Comparison of ENCODE assay signal across 25 cellular contexts in the genomic region with DNA sequence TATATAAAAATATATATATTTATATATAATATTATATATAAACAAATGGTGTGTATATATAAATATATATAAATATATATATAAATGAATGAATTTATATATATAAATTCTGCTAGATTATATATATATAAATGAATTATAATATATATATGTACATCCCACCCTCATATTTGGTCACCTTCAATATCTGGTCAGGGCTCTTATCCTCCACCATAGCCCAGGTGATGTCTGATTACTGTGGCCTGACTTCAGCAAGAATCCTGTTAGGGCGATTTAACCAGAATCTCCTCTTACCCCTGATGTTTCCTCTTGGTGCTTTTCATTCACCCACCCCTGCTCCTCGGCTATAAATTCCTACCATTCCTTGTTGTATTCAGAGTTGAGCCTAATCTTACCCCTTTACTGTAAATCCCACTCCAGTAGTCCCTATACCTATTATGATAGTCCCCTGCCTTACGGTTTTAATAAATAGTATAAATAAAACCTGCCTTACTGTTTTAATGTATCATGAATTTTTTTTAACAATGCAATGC.
"Had no signal": no experiment of that assay in that cellular context is flagged by ENCODE, and none has a peak within 500 bp of the region (broad histone marks: within the 10 kb centered on the region; RNA-seq: fewer than 3 reads in every experiment).

No MANE protein-coding gene starts in this region.

- ATAC-seq: activated T-cell treated with anti-CD3 and anti-CD28 coated beads, Interleukin-2, amount 50 U/mL, for 4 hours; left ventricle myocardium superior; stimulated activated naive B cell treated with anti-CD40 and anti-IgM and Interleukin-4, amounts not matched to agents 10 μg/mL and 1 μg/mL and 100 μg/mL, for 72 hours; T-cell had no signal

- H3K4me3 ChIP-seq: adrenal gland, cardiac muscle cell, colonic mucosa, esophagus squamous epithelium, sigmoid colon, stomach, thyroid gland, upper lobe of left lung had no signal

- DNase-seq: activated CD4-positive, alpha-beta memory T cell treated with anti-CD3 and anti-CD28 coated beads for 36 hours; activated CD4-positive, alpha-beta T cell treated with anti-CD3 and anti-CD28 coated beads for 48 hours; activated naive CD4-positive, alpha-beta T cell; activated naive CD8-positive, alpha-beta T cell treated with anti-CD3 and anti-CD28 coated beads for 36 hours; activated T-cell treated with anti-CD3 and anti-CD28 coated beads, Interleukin-2, amount 50 U/mL, for 4 hours; adrenal gland; aorta; cerebellar nuclear complex; colonic mucosa; effector CD8-positive, alpha-beta T cell; esophagus squamous epithelium; foreskin melanocyte; islet precursor cell; left ventricle myocardium superior; sigmoid colon; small intestine; stimulated activated CD4-positive, alpha-beta T cell treated with anti-CD3 and anti-CD28 coated beads, Interleukin-4, amount 100 ng/mL, for 24 hours; stimulated activated naive B cell treated with anti-CD40 and anti-IgM and Interleukin-4, amounts not matched to agents 10 μg/mL and 1 μg/mL and 100 μg/mL, for 72 hours; stomach; T-cell; thyroid gland; upper lobe of left lung had no signal

- H3K27me3 ChIP-seq: adrenal gland, cardiac muscle cell, colonic mucosa, esophagus squamous epithelium, neutrophil, sigmoid colon, stomach, thyroid gland, upper lobe of left lung had no signal

- H3K4me1 ChIP-seq: adrenal gland, colonic mucosa, esophagus squamous epithelium, sigmoid colon, stomach, thyroid gland, upper lobe of left lung had no signal

- H3K9me3 ChIP-seq: adrenal gland, colonic mucosa, esophagus squamous epithelium, neutrophil, sigmoid colon, stomach, thyroid gland, upper lobe of left lung had no signal

- H3K27ac ChIP-seq: adrenal gland, cardiac muscle cell, colonic mucosa, epithelial cell of prostate, esophagus squamous epithelium, neutrophil, sigmoid colon, stomach, thyroid gland, upper lobe of left lung had no signal

- H3K36me3 ChIP-seq: adrenal gland, cardiac muscle cell, colonic mucosa, esophagus squamous epithelium, neutrophil, sigmoid colon, stomach, thyroid gland, upper lobe of left lung had no signal
